In the genomic region with DNA sequence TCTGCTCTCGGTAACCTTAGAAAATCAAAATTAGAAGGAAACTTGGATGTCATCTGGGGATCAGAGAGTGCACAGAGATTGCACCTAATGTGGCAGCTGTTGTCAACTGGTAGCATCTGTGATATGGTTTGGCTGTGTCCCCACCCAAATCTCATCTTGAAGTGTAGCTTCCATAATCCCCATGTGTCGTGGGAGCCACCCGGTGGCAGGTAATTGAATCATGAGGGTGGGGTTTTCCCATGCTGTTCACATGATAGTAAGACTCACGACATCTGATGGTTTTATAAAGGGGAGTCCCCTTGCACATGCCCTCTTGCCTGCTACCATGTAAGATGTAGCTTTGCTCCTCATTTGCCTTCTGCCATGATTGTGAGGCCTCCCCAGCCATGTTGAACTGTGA, we compare ENCODE assay signal across 15 cellular contexts.
DNase-seq lines count a peak whose midpoint lies in the region; ATAC-seq, FAIRE-seq and TF ChIP-seq lines count a peak whose summit lies in the region.
"Had no signal": no experiment of that assay in that cellular context is flagged by ENCODE, and none has a peak within 500 bp of the region (broad histone marks: within the 10 kb centered on the region; RNA-seq: fewer than 3 reads in every experiment).

No MANE protein-coding gene starts in this region.

- no peak overlapping the region for H3K23ac ChIP-seq in H1 (ENCODE audit: insufficient read length)

- peaks cover 8% of the 10 kb centered on the region for H3K27me3 Mint-ChIP-seq in activated CD4-positive, alpha-beta T cell treated with anti-CD3 and anti-CD28 coated beads for 36 hours
- H3K27me3 Mint-ChIP-seq in neural crest cell (ENCODE audit: low read depth), result peaks cover 31% of the 10 kb centered on the region
- peaks cover 6% of the 10 kb centered on the region for H3K27me3 Mint-ChIP-seq in stimulated activated naive CD8-positive, alpha-beta T cell treated with anti-CD3 and anti-CD28 coated beads, Interleukin-15, amount 100 ng/mL, for 72 hours

- H3K4me3 Mint-ChIP-seq in activated CD4-positive, alpha-beta T cell treated with anti-CD3 and anti-CD28 coated beads for 36 hours, result no peak overlapping the region
- no peak overlapping the region for H3K4me3 Mint-ChIP-seq in neural crest cell
- no peak overlapping the region for H3K4me3 Mint-ChIP-seq in stimulated activated naive CD8-positive, alpha-beta T cell treated with anti-CD3 and anti-CD28 coated beads, Interleukin-15, amount 100 ng/mL, for 72 hours
- H3K4me3 Mint-ChIP-seq: activated B cell treated with CpG ODN at 0.5 μM for 24 hours; activated T-helper 1 cell treated with anti-CD3 and anti-CD28 coated beads, Interleukin-12 subunit alpha, Interleukin-12 subunit beta, Interleukin-2, Interleukin-4 antibody, amounts not matched to agents 30 ng/mL and 10 ng/mL and 1 ng/mL, durations not matched to agents 14 hours and 24 hours and 36 hours; B cell; brain; stimulated activated memory B cell treated with anti-CD40 and anti-IgM and Interleukin-4, amounts not matched to agents 10 μg/mL and 1 μg/mL and 100 μg/mL, for 72 hours had no signal

- no peak overlapping the region for H3K27ac Mint-ChIP-seq in activated CD4-positive, alpha-beta T cell treated with anti-CD3 and anti-CD28 coated beads for 36 hours
- no peak overlapping the region for H3K27ac Mint-ChIP-seq in neural crest cell (ENCODE audit: unreplicated experiment)
- H3K27ac Mint-ChIP-seq in stimulated activated naive CD8-positive, alpha-beta T cell treated with anti-CD3 and anti-CD28 coated beads, Interleukin-15, amount 100 ng/mL, for 72 hours, result no peak overlapping the region
- H3K27ac Mint-ChIP-seq: activated B cell treated with CpG ODN at 0.5 μM for 24 hours; activated T-helper 1 cell treated with anti-CD3 and anti-CD28 coated beads, Interleukin-12 subunit alpha, Interleukin-12 subunit beta, Interleukin-2, Interleukin-4 antibody, amounts not matched to agents 30 ng/mL and 10 ng/mL and 1 ng/mL, durations not matched to agents 14 hours and 24 hours and 36 hours; B cell; brain; stimulated activated memory B cell treated with anti-CD40 and anti-IgM and Interleukin-4, amounts not matched to agents 10 μg/mL and 1 μg/mL and 100 μg/mL, for 72 hours had no signal

- H3K4me2 ChIP-seq in H1 (ENCODE audit: insufficient read depth in 1 of 2, low read depth in 2 of 2, low read length in 2 of 2), result no peak overlapping the region
- H3K4me2 ChIP-seq: KMS-11 had no signal

- H2BK15ac ChIP-seq in H1 (ENCODE audit: low read length), result no peak overlapping the region

- no peaks in the 10 kb centered on the region for H3K79me1 ChIP-seq in H1 (ENCODE audit: low read depth, low read length)

- no peaks in the 10 kb centered on the region for H3K36me3 Mint-ChIP-seq in activated CD4-positive, alpha-beta T cell treated with anti-CD3 and anti-CD28 coated beads for 36 hours (ENCODE audit: low read depth)
- no peaks in the 10 kb centered on the region for H3K36me3 Mint-ChIP-seq in neural crest cell (ENCODE audit: low read depth)
- H3K36me3 Mint-ChIP-seq: brain; stimulated activated memory B cell treated with anti-CD40 and anti-IgM and Interleukin-4, amounts not matched to agents 10 μg/mL and 1 μg/mL and 100 μg/mL, for 72 hours had no signal

- CTCF ChIA-PET in activated CD4-positive, alpha-beta T cell treated with anti-CD3 and anti-CD28 coated beads for 36 hours (lab: Charles Lee), result interaction anchor here (0.6 kb wide), 1 partner anchor 20 kb away, joined by 3 read pairs; no protein-coding TSS in a partner anchor
- CTCF ChIA-PET in H1 (lab: Charles Lee; ENCODE audit: partially characterized antibody), result interaction anchor here (0.7 to 7.8 kb wide), 17 partner anchors 10 to 692 kb away, joined by 3 to 57 read pairs (median 3); no protein-coding TSS in a partner anchor

- H3K4me3 ChIP-seq in Jurkat, Clone E6-1 (ENCODE audit: low read length), result no peak overlapping the region
- H3K4me3 ChIP-seq in H1 (ENCODE audit: extremely low read depth in 1 of 4, insufficient read depth in 2 of 4, low read depth in 3 of 4, low read length in 4 of 4), result no peak overlapping the region

- no peaks in the 10 kb centered on the region for H3K79me2 ChIP-seq in H1 (ENCODE audit: control insufficient read depth in 1 of 2, insufficient read depth in 2 of 2, low read length in 2 of 2)

- H2BK12ac ChIP-seq in H1 (ENCODE audit: low read depth, low read length), result no peak overlapping the region

- no peaks in the 10 kb centered on the region for H3K36me3 ChIP-seq in H1 (ENCODE audit: control insufficient read depth in 2 of 4, insufficient read depth in 4 of 4, low read length in 3 of 4)

- H2AK5ac ChIP-seq in H1 (ENCODE audit: low read depth, low read length), result no peak overlapping the region

- no peaks in the 10 kb centered on the region for H3K9me3 ChIP-seq in H1 (ENCODE audit: insufficient read depth in 2 of 2, low read depth in 1 of 2, low read length in 1 of 2)

- H3K9me3 Mint-ChIP-seq in activated CD4-positive, alpha-beta T cell treated with anti-CD3 and anti-CD28 coated beads for 36 hours (ENCODE audit: low read depth), result peaks cover 2% of the 10 kb centered on the region
- peaks cover 7% of the 10 kb centered on the region for H3K9me3 Mint-ChIP-seq in neural crest cell
- peaks cover 0 to 19% of the 10 kb centered on the region in 2 donors for H3K9me3 Mint-ChIP-seq in stimulated activated naive CD8-positive, alpha-beta T cell treated with anti-CD3 and anti-CD28 coated beads, Interleukin-15, amount 100 ng/mL, for 72 hours
- H3K9me3 Mint-ChIP-seq: activated B cell treated with CpG ODN at 0.5 μM for 24 hours; activated T-helper 1 cell treated with anti-CD3 and anti-CD28 coated beads, Interleukin-12 subunit alpha, Interleukin-12 subunit beta, Interleukin-2, Interleukin-4 antibody, amounts not matched to agents 30 ng/mL and 10 ng/mL and 1 ng/mL, durations not matched to agents 14 hours and 24 hours and 36 hours; brain had no signal

- intact Hi-C loops in activated CD4-positive, alpha-beta T cell treated with anti-CD3 and anti-CD28 coated beads for 36 hours (cut with DNase I, micrococcal nuclease), result loop anchor here in 1 of 2 experiments (1.0 kb wide), 1 partner anchor 448 kb away; no protein-coding TSS in a partner anchor

- peaks cover 0 to 3% (median 0%) of the 10 kb centered on the region in 4 experiments; a peak in 1 of 7 replicates for H3K4me1 ChIP-seq in H1 (replicated peaks in 1 of 4; ENCODE audit: control insufficient read depth in 3 of 4, insufficient read depth in 4 of 4, low read length in 3 of 4)

- no peak for FAIRE-seq in H1 (lab: Jason Lieb, UNC)

- H3K9ac ChIP-seq in H1 (replicated peaks in 1 of 4; ENCODE audit: extremely low read depth in 1 of 4, low read depth in 3 of 4, low read length in 3 of 4), result no peak overlapping the region
- H3K9ac ChIP-seq: KMS-11 had no signal

- no peak overlapping the region for H3K4ac ChIP-seq in H1 (replicated peaks; ENCODE audit: insufficient read length, low read depth, low read length)

- peak; percentile 34 to 64 (median 52) for TF ChIP-seq CTCF in H1 (IDR thresholded peaks at IDR 0.05; ENCODE audit: control extremely low read depth in 1 of 3, insufficient read depth in 1 of 3, low read depth in 1 of 3, low read length in 3 of 3)
- peak; percentile 39 for TF ChIP-seq CTCF in neural crest cell (conservative IDR thresholded peaks at IDR 0.05)

- H3K56ac ChIP-seq in H1 (replicated peaks; ENCODE audit: insufficient read length, low read depth, low read length), result no peak overlapping the region

- H3K27me3 ChIP-seq in H1 (replicated peaks in 1 of 4; ENCODE audit: control insufficient read depth in 3 of 4, extremely low read depth in 1 of 4, insufficient read depth in 3 of 4, low read length in 3 of 4), result no peaks in the 10 kb centered on the region

- H3K18ac ChIP-seq in H1 (ENCODE audit: extremely low read depth, low read length), result no peak overlapping the region

- no peaks in the 10 kb centered on the region for H3K4me1 Mint-ChIP-seq in activated CD4-positive, alpha-beta T cell treated with anti-CD3 and anti-CD28 coated beads for 36 hours
- H3K4me1 Mint-ChIP-seq in neural crest cell, result peaks cover 11% of the 10 kb centered on the region
- no peaks in the 10 kb centered on the region for H3K4me1 Mint-ChIP-seq in stimulated activated naive CD8-positive, alpha-beta T cell treated with anti-CD3 and anti-CD28 coated beads, Interleukin-15, amount 100 ng/mL, for 72 hours
- H3K4me1 Mint-ChIP-seq: activated B cell treated with CpG ODN at 0.5 μM for 24 hours; B cell; stimulated activated memory B cell treated with anti-CD40 and anti-IgM and Interleukin-4, amounts not matched to agents 10 μg/mL and 1 μg/mL and 100 μg/mL, for 72 hours had no signal

- no peak overlapping the region for H3K27ac ChIP-seq in H1 (ENCODE audit: low read depth, low read length)
- H3K27ac ChIP-seq: KMS-11 had no signal

- no peak overlapping the region for H4K8ac ChIP-seq in H1 (ENCODE audit: extremely low read depth, insufficient read depth, low read length)

- no peak overlapping the region for H4K91ac ChIP-seq in H1 (replicated peaks; ENCODE audit: insufficient read length, low read length)

- H2BK5ac ChIP-seq in H1 (ENCODE audit: low read depth, low read length), result no peak overlapping the region

- no peak for TF ChIP-seq EP300 in H1 (IDR thresholded peaks at IDR 0.05; ENCODE audit: borderline replicate concordance in 1 of 2, low read depth in 2 of 2, low read length in 2 of 2)

- no peaks in the 10 kb centered on the region for H4K20me1 ChIP-seq in H1 (replicated peaks in 1 of 2; ENCODE audit: control insufficient read depth in 1 of 2, insufficient read depth in 2 of 2, low read length in 2 of 2)

- H3K23me2 ChIP-seq in H1 (ENCODE audit: low read depth, low read length), result no peaks in the 10 kb centered on the region

- POLR2A ChIA-PET in activated CD4-positive, alpha-beta T cell treated with anti-CD3 and anti-CD28 coated beads for 36 hours (lab: Charles Lee), result no interaction called here
- POLR2A ChIA-PET in H1 (lab: Charles Lee; ENCODE audit: partially characterized antibody), result no interaction called here

- TF ChIP-seq POLR2A in H1 (IDR thresholded peaks at IDR 0.05; ENCODE audit: control extremely low read depth in 1 of 2, low read depth in 2 of 2, low read length in 2 of 2), result no peak

- DNase-seq in activated CD4-positive, alpha-beta T cell treated with anti-CD3 and anti-CD28 coated beads for 36 hours, result peak; percentile 39
- no peak for DNase-seq in activated CD4-positive, alpha-beta T cell treated with anti-CD3 and anti-CD28 coated beads for 4 hours
- peak; percentile 6 for DNase-seq in Jurkat, Clone E6-1 (ENCODE audit: low read depth, low spot score)
- peak in 1 of 2 experiments; percentile 50 for DNase-seq in H1 (ENCODE audit: low read depth in 1 of 2, low spot score in 2 of 2)
- no peak for DNase-seq in neural crest cell (ENCODE audit: low read depth, low spot score)
- DNase-seq in NCI-H526 (lab: John Stamatoyannopoulos, UW), result no peak
- no peak for DNase-seq in stimulated activated naive CD8-positive, alpha-beta T cell treated with anti-CD3 and anti-CD28 coated beads, Interleukin-15, amount 100 ng/mL, for 72 hours
- DNase-seq: activated B cell treated with CpG ODN at 0.5 μM for 24 hours, NCI-H510A treated with DMSO at 0.1 percent for 48 hours had no signal

- 86% methylated on average over 4 of the region's 4 CpGs; no CpG with 5 or more reads in 1 of the 2 experiments for WGBS in H1 (ENCODE audit: extremely low coverage in 1 of 2, insufficient coverage in 1 of 2, insufficient read length in 1 of 2, insufficient replicate concordance in 2 of 2, low coverage in 1 of 2, low lambda C conversion rate in 2 of 2, missing lambda C conversion rate in 1 of 2), 2 experiments

- H3K14ac ChIP-seq in H1 (ENCODE audit: insufficient read length), result no peak overlapping the region

- ATAC-seq in activated CD4-positive, alpha-beta T cell treated with anti-CD3 and anti-CD28 coated beads for 36 hours, result peak; percentile 36
- no peak for ATAC-seq in HG03342 (IDR thresholded peaks at IDR 0.05; ENCODE audit: unreplicated experiment)
- no peak for ATAC-seq in stimulated activated naive CD8-positive, alpha-beta T cell treated with anti-CD3 and anti-CD28 coated beads, Interleukin-15, amount 100 ng/mL, for 72 hours
- ATAC-seq: stimulated activated memory B cell treated with anti-CD40 and anti-IgM and Interleukin-4, amounts not matched to agents 10 μg/mL and 1 μg/mL and 100 μg/mL, for 72 hours had no signal

- no peak overlapping the region for H2BK20ac ChIP-seq in H1 (ENCODE audit: low read length)

- no peak overlapping the region for H2AFZ ChIP-seq in H1 (ENCODE audit: low read length)

- no peak overlapping the region for H2BK120ac ChIP-seq in H1 (replicated peaks; ENCODE audit: low read depth, low read length)

- H4K5ac ChIP-seq in H1 (ENCODE audit: insufficient read length, low read depth, low read length), result no peak overlapping the region

- TF ChIP-seq RAD21 in H1 (IDR thresholded peaks at IDR 0.05 in 1 of 2, conservative IDR thresholded peaks at IDR 0.05 in 1 of 2; ENCODE audit: low read depth in 2 of 2, low read length in 2 of 2), result peak; percentile 74 to 79

Comparison
In these comparisons a context has a peak if more than half of its experiments do, and no peak if none do; other contexts are left out.
1. DNase-seq: peak in activated CD4-positive, alpha-beta T cell treated with anti-CD3 and anti-CD28 coated beads for 36 hours (single experiment) and Jurkat, Clone E6-1 (single experiment); none in activated CD4-positive, alpha-beta T cell treated with anti-CD3 and anti-CD28 coated beads for 4 hours (0 of 2), neural crest cell (single experiment), NCI-H526 (0 of 2) and stimulated activated naive CD8-positive, alpha-beta T cell treated with anti-CD3 and anti-CD28 coated beads, Interleukin-15, amount 100 ng/mL, for 72 hours (0 of 2).